Comparison of ENCODE assay signal across 16 cellular contexts in genomic region chrX:12225073-12225472, GRCh38.
DNase-seq lines count a peak whose midpoint lies in the region; ATAC-seq and TF ChIP-seq lines count a peak whose summit lies in the region.
"Had no signal": no experiment of that assay in that cellular context is flagged by ENCODE, and none has a peak within 500 bp of the region (broad histone marks: within the 10 kb centered on the region; RNA-seq: fewer than 3 reads in every experiment).

No MANE protein-coding gene starts in this region.

- H3K27ac ChIP-seq in HEK293 (ENCODE audit: extremely low read depth, low read depth, low read length): peak overlapping the region; percentile 39; the same call in 1 of the 2 replicates
- H3K27ac ChIP-seq: BLaER1 had no signal

- H3K4me3 ChIP-seq in HEK293 (ENCODE audit: low read depth, low read length) (no peak overlapping the region), fibroblast of villous mesenchyme (ENCODE audit: low read depth, low read length) (no peak overlapping the region)
- H3K4me3 ChIP-seq: BLaER1, HAP-1 had no signal

- in situ Hi-C loops in GM13976 (cut with MboI; ENCODE audit: low sequenced_read_pairs, unreplicated experiment): no loop called here

- DNase-seq in NCI-H82 treated with DMSO at 0.1 percent for 48 hours (lab: John Stamatoyannopoulos, UW; ENCODE audit: unreplicated experiment) (peak; percentile 11), fibroblast of villous mesenchyme (ENCODE audit: low read depth) (peak; percentile 33), GM13976 (ENCODE audit: low spot score) (no peak), amniotic stem cell (lab: John Stamatoyannopoulos, UW) (no peak), omental fat pad (ENCODE audit: low spot score) (no peak)
- DNase-seq: AML-193; Caco-2; CD8-positive, alpha-beta memory T cell; DND-41; GF-D8; IMR-90; KBM-7 had no signal

- POLR2A ChIA-PET in HEK293 (lab: Yijun Ruan, JAX): no interaction called here

- ATAC-seq in HG02610 (IDR thresholded peaks at IDR 0.05; ENCODE audit: unreplicated experiment) (no peak), omental fat pad (ENCODE audit: low FRiP score) (no peak)

- no peaks in the 10 kb centered on the region for H3K36me3 ChIP-seq in HEK293 (ENCODE audit: control insufficient read depth in 2 of 2, insufficient read depth in 1 of 2, low read length in 2 of 2)
- H3K36me3 ChIP-seq: BLaER1, HAP-1 had no signal

- H3K9me3 ChIP-seq in HEK293 (ENCODE audit: control insufficient read depth, insufficient read depth, low read depth, low read length): no peaks in the 10 kb centered on the region
- H3K9me3 ChIP-seq: Caco-2, HAP-1 had no signal

- H3K4me1 ChIP-seq in HEK293 (ENCODE audit: control insufficient read depth, insufficient read depth, low read length): peaks cover 9% of the 10 kb centered on the region
- H3K4me1 ChIP-seq: BLaER1, Caco-2, HAP-1 had no signal

- TF ChIP-seq CTCF in HEK293 (tag by site-specific recombination; IDR thresholded peaks at IDR 0.05): no peak
- TF ChIP-seq CTCF in fibroblast of villous mesenchyme (IDR thresholded peaks at IDR 0.05; ENCODE audit: insufficient read depth, low read depth, low read length): no peak
- TF ChIP-seq CTCF in GM13976 (IDR thresholded peaks at IDR 0.05; ENCODE audit: borderline replicate concordance, control extremely low read depth, extremely low read depth, insufficient read depth, missing control alignments): no peak
- TF ChIP-seq CTCF in omental fat pad (IDR thresholded peaks at IDR 0.05): no peak

- CTCF ChIA-PET in HEK293 (lab: Yijun Ruan, JAX): no interaction called here

TF ChIP-seq in HEK293, 187 proteins besides CTCF, POLR2A, EP300 and RAD21 (continues in another document):
- TF ChIP-seq ZNF747 (tag by site-specific recombination; IDR thresholded peaks at IDR 0.05): no peak
- no peak for TF ChIP-seq ZSCAN30 (tag by site-specific recombination; IDR thresholded peaks at IDR 0.05)
- no peak for TF ChIP-seq ZBTB8A (tag by site-specific recombination; IDR thresholded peaks at IDR 0.05)
- no peak for TF ChIP-seq ZNF2 (tag by site-specific recombination; IDR thresholded peaks at IDR 0.05)
- no peak for TF ChIP-seq ZFP41 (tag by site-specific recombination; IDR thresholded peaks at IDR 0.05; ENCODE audit: borderline replicate concordance)
- no peak for TF ChIP-seq ZNF623 (tag by site-specific recombination; IDR thresholded peaks at IDR 0.05)
- 0 out of 2 replicates have a peak, but pooled peaks have one; percentile 26 for TF ChIP-seq ZNF423 (tag by site-specific recombination; IDR thresholded peaks at IDR 0.05)
- 0 out of 2 replicates have a peak, but pooled peaks have one; percentile 9 for TF ChIP-seq ZBTB44 (tag by site-specific recombination; IDR thresholded peaks at IDR 0.05)
- TF ChIP-seq ZBTB21 (tag by site-specific recombination; IDR thresholded peaks at IDR 0.05): no peak
- peak; percentile 64; the same call in 1 of the 2 replicates for TF ChIP-seq ZXDB (tag by site-specific recombination; IDR thresholded peaks at IDR 0.05)
- no peak for TF ChIP-seq ZBTB1 (tag by site-specific recombination; IDR thresholded peaks at IDR 0.05)
- no peak for TF ChIP-seq ZBTB20 (tag by site-specific recombination; IDR thresholded peaks at IDR 0.05)
- no peak for TF ChIP-seq ZFP69B (tag by site-specific recombination; IDR thresholded peaks at IDR 0.05)
- TF ChIP-seq YY2 (tag by site-specific recombination; IDR thresholded peaks at IDR 0.05): no peak
- TF ChIP-seq ELK4 (IDR thresholded peaks at IDR 0.05; ENCODE audit: borderline replicate concordance, low read depth, low read length): no peak
- no peak for TF ChIP-seq ZNF311 (tag by site-specific recombination; IDR thresholded peaks at IDR 0.05; ENCODE audit: borderline replicate concordance)
- TF ChIP-seq BCL11A (tag by site-specific recombination; IDR thresholded peaks at IDR 0.05; ENCODE audit: low read depth): peak; percentile 49; the same call in 1 of the 2 replicates
- TF ChIP-seq ZNF223 (tag by site-specific recombination; IDR thresholded peaks at IDR 0.05): no peak
- TF ChIP-seq ZBTB6 (tag by site-specific recombination; IDR thresholded peaks at IDR 0.05): no peak
- no peak for TF ChIP-seq ZBTB17 (tag by site-specific recombination; IDR thresholded peaks at IDR 0.05)
- TF ChIP-seq ZNF548 (tag by site-specific recombination; IDR thresholded peaks at IDR 0.05): no peak
- no peak for TF ChIP-seq ZNF341 (tag by site-specific recombination; IDR thresholded peaks at IDR 0.05; ENCODE audit: low read depth)
- no peak for TF ChIP-seq ZNF146 (tag by site-specific recombination; IDR thresholded peaks at IDR 0.05)
- peak; percentile 81 for TF ChIP-seq PRDM4 (tag by site-specific recombination; IDR thresholded peaks at IDR 0.05)
- TF ChIP-seq ZNF24 (tag by site-specific recombination; IDR thresholded peaks at IDR 0.05): no peak
- no peak for TF ChIP-seq ZNF677 (tag by site-specific recombination; IDR thresholded peaks at IDR 0.05)

Comparison
In these comparisons a context has a peak if more than half of its experiments do, and no peak if none do; other contexts are left out.
1. DNase-seq: peak in NCI-H82 treated with DMSO at 0.1 percent for 48 hours (single experiment) and fibroblast of villous mesenchyme (single experiment); none in GM13976 (single experiment), amniotic stem cell (single experiment) and omental fat pad (single experiment).